In the genomic region with DNA sequence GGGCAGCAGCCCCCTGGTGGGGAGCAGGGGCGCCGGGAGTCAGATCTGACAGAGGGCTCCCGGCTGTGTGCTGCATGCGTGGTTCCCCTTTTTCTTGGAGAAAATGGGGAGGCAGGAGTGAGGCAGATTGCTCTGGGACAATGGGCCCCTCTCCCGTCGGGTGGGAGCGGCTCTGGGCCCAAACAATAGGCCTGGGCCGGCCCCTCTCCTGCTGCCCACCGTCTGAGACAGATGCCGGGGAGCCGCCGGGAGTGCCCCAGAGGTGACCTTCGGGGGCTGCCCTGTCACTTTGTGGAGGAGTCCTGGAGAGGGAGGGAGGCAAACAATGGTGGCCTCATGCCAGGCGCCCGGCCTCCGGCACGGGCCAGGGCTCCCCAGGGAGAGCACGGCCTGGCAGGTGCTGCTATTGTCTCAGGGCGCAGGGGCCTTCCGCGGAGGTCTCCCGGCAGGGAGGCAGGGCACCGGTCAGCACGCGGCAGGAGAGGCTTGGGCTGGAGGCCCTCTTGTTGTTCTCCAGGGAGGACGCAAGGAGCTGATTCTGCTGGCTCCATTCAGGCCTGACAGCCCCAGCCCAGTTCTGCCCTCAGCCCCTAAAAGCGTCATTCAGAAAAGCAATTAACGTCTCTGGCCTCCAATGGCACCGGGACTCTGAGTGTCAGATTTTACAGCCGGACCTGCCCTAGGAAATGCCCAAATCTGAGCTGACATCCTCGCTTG, we compare ENCODE assay signal across 1 cellular context.
TF ChIP-seq lines count a peak whose summit lies in the region.

No MANE protein-coding gene starts in this region.

TF ChIP-seq in GM23338, 12 proteins besides CTCF, POLR2A, EP300 and RAD21 (continued from another document):
- TF ChIP-seq ZNF462 (CRISPR knock-in tag; IDR thresholded peaks at IDR 0.05), result no peak
- no peak for TF ChIP-seq CREB1 (CRISPR knock-in tag; IDR thresholded peaks at IDR 0.05; ENCODE audit: low read depth)
- no peak for TF ChIP-seq EZH2phosphoT487 (IDR thresholded peaks at IDR 0.05; ENCODE audit: unreplicated experiment)
- no peak for TF ChIP-seq ZNF114 (CRISPR knock-in tag; IDR thresholded peaks at IDR 0.05)
- TF ChIP-seq, protein P1, sequence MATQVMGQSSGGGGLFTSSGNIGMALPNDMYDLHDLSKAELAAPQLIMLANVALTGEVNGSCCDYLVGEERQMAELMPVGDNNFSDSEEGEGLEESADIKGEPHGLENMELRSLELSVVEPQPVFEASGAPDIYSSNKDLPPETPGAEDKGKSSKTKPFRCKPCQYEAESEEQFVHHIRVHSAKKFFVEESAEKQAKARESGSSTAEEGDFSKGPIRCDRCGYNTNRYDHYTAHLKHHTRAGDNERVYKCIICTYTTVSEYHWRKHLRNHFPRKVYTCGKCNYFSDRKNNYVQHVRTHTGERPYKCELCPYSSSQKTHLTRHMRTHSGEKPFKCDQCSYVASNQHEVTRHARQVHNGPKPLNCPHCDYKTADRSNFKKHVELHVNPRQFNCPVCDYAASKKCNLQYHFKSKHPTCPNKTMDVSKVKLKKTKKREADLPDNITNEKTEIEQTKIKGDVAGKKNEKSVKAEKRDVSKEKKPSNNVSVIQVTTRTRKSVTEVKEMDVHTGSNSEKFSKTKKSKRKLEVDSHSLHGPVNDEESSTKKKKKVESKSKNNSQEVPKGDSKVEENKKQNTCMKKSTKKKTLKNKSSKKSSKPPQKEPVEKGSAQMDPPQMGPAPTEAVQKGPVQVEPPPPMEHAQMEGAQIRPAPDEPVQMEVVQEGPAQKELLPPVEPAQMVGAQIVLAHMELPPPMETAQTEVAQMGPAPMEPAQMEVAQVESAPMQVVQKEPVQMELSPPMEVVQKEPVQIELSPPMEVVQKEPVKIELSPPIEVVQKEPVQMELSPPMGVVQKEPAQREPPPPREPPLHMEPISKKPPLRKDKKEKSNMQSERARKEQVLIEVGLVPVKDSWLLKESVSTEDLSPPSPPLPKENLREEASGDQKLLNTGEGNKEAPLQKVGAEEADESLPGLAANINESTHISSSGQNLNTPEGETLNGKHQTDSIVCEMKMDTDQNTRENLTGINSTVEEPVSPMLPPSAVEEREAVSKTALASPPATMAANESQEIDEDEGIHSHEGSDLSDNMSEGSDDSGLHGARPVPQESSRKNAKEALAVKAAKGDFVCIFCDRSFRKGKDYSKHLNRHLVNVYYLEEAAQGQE (IDR thresholded peaks at IDR 0.05; ENCODE audit: unreplicated experiment), result no peak
- TF ChIP-seq ZNF331 (CRISPR knock-in tag; IDR thresholded peaks at IDR 0.05; ENCODE audit: low read depth), result no peak
